ENCODE assay signal across 28 cellular contexts in genomic region chr4:1561286-1561990, GRCh38.
"Had no signal": no experiment of that assay in that cellular context is flagged by ENCODE, and none has a peak within 500 bp of the region (broad histone marks: within the 10 kb centered on the region; RNA-seq: fewer than 3 reads in every experiment).

No MANE protein-coding gene starts in this region.

- H3K36me3 ChIP-seq: ovary, spleen, suprapubic skin, tibial artery, transverse colon, upper lobe of right lung, uterus had no signal

- ATAC-seq: naive thymus-derived CD8-positive, alpha-beta T cell; natural killer cell treated with Interleukin-12 subunit alpha and Interleukin-12 subunit beta and Interleukin-15 and Interleukin-18, amount 100 ng/mL, for 72 hours; psoas muscle; right cardiac atrium; sciatic nerve; stimulated activated memory B cell treated with anti-CD40 and anti-IgM and Interleukin-4, amounts not matched to agents 10 μg/mL and 1 μg/mL and 100 μg/mL, for 72 hours; stimulated activated naive CD8-positive, alpha-beta T cell treated with anti-CD3 and anti-CD28 coated beads, Interleukin-15, amount 100 ng/mL, for 72 hours; stimulated activated naive CD8-positive, alpha-beta T cell treated with anti-CD3 and anti-CD28 coated beads, Interleukin-15, Interleukin-2, amounts not matched to agents 100 U/mL and 50 U/mL, for 24 hours; upper lobe of right lung had no signal

- DNase-seq: naive thymus-derived CD8-positive, alpha-beta T cell; nephron progenitor cell; occipital lobe; ovary; posterior cingulate gyrus; psoas muscle; spleen; stimulated activated CD4-positive, alpha-beta T cell treated with anti-CD3 and anti-CD28 coated beads, Interleukin-12 subunit alpha, Interleukin-12 subunit beta, amount 100 ng/mL, for 4 hours; stimulated activated CD4-positive, alpha-beta T cell treated with anti-CD3 and anti-CD28 coated beads, Interleukin-1b, Interleukin-23, amount 100 ng/mL, for 48 hours; stimulated activated CD4-positive, alpha-beta T cell treated with anti-CD3 and anti-CD28 coated beads, Interleukin-4, amount 100 ng/mL, for 1 hour; stimulated activated CD4-positive, alpha-beta T cell treated with anti-CD3 and anti-CD28 coated beads, Interleukin-4, amount 100 ng/mL, for 4 hours; stimulated activated CD8-positive, alpha-beta memory T cell treated with anti-CD3 and anti-CD28 coated beads, Interleukin-4, amount 100 ng/mL, for 48 hours; stimulated activated naive CD4-positive, alpha-beta T cell; stimulated activated naive CD8-positive, alpha-beta T cell treated with anti-CD3 and anti-CD28 coated beads, Interleukin-15, amount 100 ng/mL, for 72 hours; stimulated activated naive CD8-positive, alpha-beta T cell treated with anti-CD3 and anti-CD28 coated beads, Interleukin-15, Interleukin-2, amounts not matched to agents 100 U/mL and 50 U/mL, for 24 hours; testis; tibial artery; transverse colon; upper lobe of right lung; uterus had no signal

- H3K27me3 ChIP-seq: ovary, testis had no signal

- H3K27ac ChIP-seq: ovary, parathyroid adenoma, psoas muscle, skin epidermis, spleen, suprapubic skin, testis, tibial artery, transverse colon, upper lobe of right lung, uterus had no signal

- H3K79me2 ChIP-seq: parathyroid adenoma had no signal

- H3K4me2 ChIP-seq: smooth muscle cell had no signal

- H3K9me3 ChIP-seq: ovary, psoas muscle, spleen, suprapubic skin, testis, tibial artery, transverse colon, upper lobe of right lung, uterus had no signal

- H3K4me3 ChIP-seq: ovary, psoas muscle, skin epidermis, smooth muscle cell, spleen, suprapubic skin, testis, tibial artery, transverse colon, upper lobe of right lung, uterus had no signal

- H2AFZ ChIP-seq: parathyroid adenoma had no signal

- H3K4me1 ChIP-seq: parathyroid adenoma, psoas muscle, testis, tibial artery, transverse colon, upper lobe of right lung had no signal

- H3K9ac ChIP-seq: parathyroid adenoma had no signal
